10 cellular contexts compared by ENCODE assay signal in genomic region chr11:5891216-5891800, GRCh38. TPM values are rescaled to one million over a fixed set of nuclear protein-coding genes. Genes with fewer than 3 reads are reported as not detected.
DNase-seq lines count a peak whose midpoint lies in the region; ATAC-seq and TF ChIP-seq lines count a peak whose summit lies in the region.
"Had no signal": no experiment of that assay in that cellular context is flagged by ENCODE, and none has a peak within 500 bp of the region (broad histone marks: within the 10 kb centered on the region; RNA-seq: fewer than 3 reads in every experiment).

No MANE protein-coding gene starts in this region.

- H3K27me3 ChIP-seq in AG04450 (ENCODE audit: control insufficient read depth, insufficient read depth, low read length) (no peaks in the 10 kb centered on the region), Peyer's patch (no peaks in the 10 kb centered on the region)

- ATAC-seq in GM21447 (IDR thresholded peaks at IDR 0.05; ENCODE audit: unreplicated experiment): no peak
- no peak for ATAC-seq in HG02642 (IDR thresholded peaks at IDR 0.05; ENCODE audit: poor library complexity, unreplicated experiment)
- ATAC-seq in HG02610 (IDR thresholded peaks at IDR 0.05; ENCODE audit: unreplicated experiment): no peak

- POLR2A ChIA-PET in AG04450 (lab: Yijun Ruan, JAX): no interaction called here

- TF ChIP-seq CTCF in AG04450 (IDR thresholded peaks at IDR 0.05; ENCODE audit: low read depth, low read length): peak; percentile 52
- TF ChIP-seq CTCF in GM12873 (IDR thresholded peaks at IDR 0.05; ENCODE audit: insufficient read depth, low read depth, low read length, missing control alignments): peak; percentile 28
- TF ChIP-seq CTCF in Peyer's patch (IDR thresholded peaks at IDR 0.05): peak in 4 of 6 experiments; percentile 23 to 39 (median 28)
- TF ChIP-seq CTCF in fibroblast of villous mesenchyme (IDR thresholded peaks at IDR 0.05; ENCODE audit: insufficient read depth, low read depth, low read length): peak; percentile 43

- H3K27ac ChIP-seq in AG04450 (ENCODE audit: low read depth, low read length) (no peak overlapping the region), Peyer's patch (no peak overlapping the region)

- H3K4me3 ChIP-seq in AG04450 (ENCODE audit: low read depth, low read length) (no peak overlapping the region), Peyer's patch (no peak overlapping the region), fibroblast of villous mesenchyme (ENCODE audit: low read depth, low read length) (no peak overlapping the region)
- H3K4me3 ChIP-seq: lung had no signal

- no peaks in the 10 kb centered on the region for H3K4me1 ChIP-seq in Peyer's patch

- no peak for TF ChIP-seq POLR2A in Peyer's patch (IDR thresholded peaks at IDR 0.05)

- CTCF ChIA-PET in AG04450 (lab: Charles Lee): interaction anchor here (0.5 to 1.4 kb wide), 21 partner anchors 10 to 1264 kb away, joined by 3 to 13 read pairs (median 3); partner anchors contain the start of gene OR52E4

- no peak for DNase-seq in AG04450 (ENCODE audit: low read depth, low spot score)
- no peak for DNase-seq in Peyer's patch
- peak; percentile 19 for DNase-seq in fibroblast of villous mesenchyme (ENCODE audit: low read depth)
- DNase-seq in NCI-H774 (lab: John Stamatoyannopoulos, UW): no peak

- H3K9me3 ChIP-seq in AG04450 (ENCODE audit: control insufficient read depth, insufficient read depth, low read length) (no peaks in the 10 kb centered on the region), Peyer's patch (no peaks in the 10 kb centered on the region)

- H3K36me3 ChIP-seq in Peyer's patch: no peaks in the 10 kb centered on the region

RNA-seq across cellular contexts. Expression of gene OR52E5, which starts 1.7 kb away (rescaled TPM):
- polyA plus RNA-seq in AG04450 (2011; rRNA removed): not detected in 2 replicates
- polyA minus RNA-seq in AG04450 (2011; rRNA and poly(A)+ RNA removed): not detected in 2 replicates
- not detected for total RNA-seq in Peyer's patch
- total RNA-seq in fibroblast of villous mesenchyme: not detected in 2 replicates
- total RNA-seq: lung, temporal lobe had no signal
- polyA plus RNA-seq: lung had no signal

RNA-seq across cellular contexts. Expression of gene OR52E4, which starts 10.9 kb away (rescaled TPM):
- not detected in 2 replicates for polyA plus RNA-seq in AG04450 (2011; rRNA removed)
- not detected in 2 replicates for polyA minus RNA-seq in AG04450 (2011; rRNA and poly(A)+ RNA removed)
- total RNA-seq in Peyer's patch (not detected), fibroblast of villous mesenchyme (not detected in 2 replicates)
- total RNA-seq: lung, temporal lobe had no signal
- polyA plus RNA-seq: lung had no signal

RNA-seq across cellular contexts. Expression of gene OR52E8, which starts 33.8 kb away (rescaled TPM):
- not detected in 2 replicates for polyA plus RNA-seq in AG04450 (2011; rRNA removed)
- polyA minus RNA-seq in AG04450 (2011; rRNA and poly(A)+ RNA removed): not detected in 2 replicates
- total RNA-seq in Peyer's patch (not detected), fibroblast of villous mesenchyme (not detected in 2 replicates)
- total RNA-seq: temporal lobe had no signal
- polyA plus RNA-seq: lung had no signal

RNA-seq across cellular contexts. Expression of gene OR52E6, which starts 49.6 kb away (rescaled TPM):
- polyA plus RNA-seq in AG04450 (2011; rRNA removed): not detected in 2 replicates
- polyA minus RNA-seq in AG04450 (2011; rRNA and poly(A)+ RNA removed): not detected in 2 replicates
- not detected for total RNA-seq in Peyer's patch
- 0.43 TPM in 1 of 2 replicates, not detected in the other for total RNA-seq in fibroblast of villous mesenchyme
- total RNA-seq: lung, temporal lobe had no signal
- polyA plus RNA-seq: lung had no signal

RNA-seq across cellular contexts. Expression of gene OR56A3, which starts 50.7 kb away (rescaled TPM):
- polyA plus RNA-seq in AG04450 (2011; rRNA removed): not detected in 2 replicates
- polyA minus RNA-seq in AG04450 (2011; rRNA and poly(A)+ RNA removed): not detected in 2 replicates
- total RNA-seq in Peyer's patch (not detected), fibroblast of villous mesenchyme (not detected in 2 replicates)
- total RNA-seq: lung, temporal lobe had no signal
- polyA plus RNA-seq: lung had no signal
